1 cellular context compared by ENCODE assay signal in the genomic region with DNA sequence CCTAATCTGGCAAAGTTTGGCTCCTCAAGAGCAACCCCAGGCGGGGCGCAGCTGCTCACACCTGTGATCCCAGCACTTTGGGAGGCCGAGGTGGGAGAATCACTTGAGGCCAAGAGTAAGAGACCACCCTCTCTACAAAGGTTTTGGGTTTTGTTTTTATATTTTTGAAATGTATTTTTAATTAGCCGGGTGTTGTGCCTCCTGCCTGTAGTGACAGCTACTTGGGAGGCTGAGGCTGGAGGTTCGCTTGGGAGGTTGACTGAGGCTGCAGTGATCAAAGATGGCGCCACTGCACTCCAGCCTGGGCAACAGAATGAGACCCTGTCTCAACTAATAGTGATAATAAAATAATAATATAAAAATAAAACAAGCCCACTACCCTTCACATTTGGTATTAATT.
A peak's percentile ranks its signal among the peaks of the same experiment; 100 is the strongest.
TF ChIP-seq lines count a peak whose summit lies in the region.

No MANE protein-coding gene starts in this region.

TF ChIP-seq in HepG2, 621 proteins besides CTCF, POLR2A, EP300 and RAD21 (continued from another document and continues in another):
- TF ChIP-seq, protein P1, sequence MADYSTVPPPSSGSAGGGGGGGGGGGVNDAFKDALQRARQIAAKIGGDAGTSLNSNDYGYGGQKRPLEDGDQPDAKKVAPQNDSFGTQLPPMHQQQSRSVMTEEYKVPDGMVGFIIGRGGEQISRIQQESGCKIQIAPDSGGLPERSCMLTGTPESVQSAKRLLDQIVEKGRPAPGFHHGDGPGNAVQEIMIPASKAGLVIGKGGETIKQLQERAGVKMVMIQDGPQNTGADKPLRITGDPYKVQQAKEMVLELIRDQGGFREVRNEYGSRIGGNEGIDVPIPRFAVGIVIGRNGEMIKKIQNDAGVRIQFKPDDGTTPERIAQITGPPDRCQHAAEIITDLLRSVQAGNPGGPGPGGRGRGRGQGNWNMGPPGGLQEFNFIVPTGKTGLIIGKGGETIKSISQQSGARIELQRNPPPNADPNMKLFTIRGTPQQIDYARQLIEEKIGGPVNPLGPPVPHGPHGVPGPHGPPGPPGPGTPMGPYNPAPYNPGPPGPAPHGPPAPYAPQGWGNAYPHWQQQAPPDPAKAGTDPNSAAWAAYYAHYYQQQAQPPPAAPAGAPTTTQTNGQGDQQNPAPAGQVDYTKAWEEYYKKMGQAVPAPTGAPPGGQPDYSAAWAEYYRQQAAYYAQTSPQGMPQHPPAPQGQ (CRISPR knock-in tag; IDR thresholded peaks at IDR 0.05; ENCODE audit: borderline replicate concordance), result no peak
- TF ChIP-seq, protein P2, sequence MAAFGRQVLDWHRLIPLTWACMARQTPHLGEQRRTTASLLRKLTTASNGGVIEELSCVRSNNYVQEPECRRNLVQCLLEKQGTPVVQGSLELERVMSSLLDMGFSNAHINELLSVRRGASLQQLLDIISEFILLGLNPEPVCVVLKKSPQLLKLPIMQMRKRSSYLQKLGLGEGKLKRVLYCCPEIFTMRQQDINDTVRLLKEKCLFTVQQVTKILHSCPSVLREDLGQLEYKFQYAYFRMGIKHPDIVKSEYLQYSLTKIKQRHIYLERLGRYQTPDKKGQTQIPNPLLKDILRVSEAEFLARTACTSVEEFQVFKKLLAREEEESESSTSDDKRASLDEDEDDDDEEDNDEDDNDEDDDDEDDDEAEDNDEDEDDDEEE (CRISPR knock-in tag; IDR thresholded peaks at IDR 0.05), result 0 out of 2 replicates have a peak, but pooled peaks have one; percentile 2
- no peak for TF ChIP-seq GTF3A (CRISPR knock-in tag; conservative IDR thresholded peaks at IDR 0.05)
- TF ChIP-seq, protein P3, sequence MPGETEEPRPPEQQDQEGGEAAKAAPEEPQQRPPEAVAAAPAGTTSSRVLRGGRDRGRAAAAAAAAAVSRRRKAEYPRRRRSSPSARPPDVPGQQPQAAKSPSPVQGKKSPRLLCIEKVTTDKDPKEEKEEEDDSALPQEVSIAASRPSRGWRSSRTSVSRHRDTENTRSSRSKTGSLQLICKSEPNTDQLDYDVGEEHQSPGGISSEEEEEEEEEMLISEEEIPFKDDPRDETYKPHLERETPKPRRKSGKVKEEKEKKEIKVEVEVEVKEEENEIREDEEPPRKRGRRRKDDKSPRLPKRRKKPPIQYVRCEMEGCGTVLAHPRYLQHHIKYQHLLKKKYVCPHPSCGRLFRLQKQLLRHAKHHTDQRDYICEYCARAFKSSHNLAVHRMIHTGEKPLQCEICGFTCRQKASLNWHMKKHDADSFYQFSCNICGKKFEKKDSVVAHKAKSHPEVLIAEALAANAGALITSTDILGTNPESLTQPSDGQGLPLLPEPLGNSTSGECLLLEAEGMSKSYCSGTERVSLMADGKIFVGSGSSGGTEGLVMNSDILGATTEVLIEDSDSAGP (CRISPR knock-in tag; IDR thresholded peaks at IDR 0.05; ENCODE audit: borderline replicate concordance), result no peak
- TF ChIP-seq GLI4 (CRISPR knock-in tag; IDR thresholded peaks at IDR 0.05; ENCODE audit: borderline replicate concordance), result no peak
- TF ChIP-seq NKX3-1 (CRISPR knock-in tag; IDR thresholded peaks at IDR 0.05), result no peak
- no peak for TF ChIP-seq SP5 (CRISPR knock-in tag; IDR thresholded peaks at IDR 0.05; ENCODE audit: borderline replicate concordance, low read depth)
- TF ChIP-seq ZNF317 (CRISPR knock-in tag; IDR thresholded peaks at IDR 0.05), result no peak
- peak; percentile 44; the same call in 1 of the 2 replicates for TF ChIP-seq ZMYM3 (CRISPR knock-in tag; IDR thresholded peaks at IDR 0.05)
- TF ChIP-seq ZNF232 (CRISPR knock-in tag; IDR thresholded peaks at IDR 0.05; ENCODE audit: borderline replicate concordance), result no peak
- TF ChIP-seq MYC (CRISPR knock-in tag; IDR thresholded peaks at IDR 0.05; ENCODE audit: borderline replicate concordance), result no peak
- no peak for TF ChIP-seq ZNF496 (CRISPR knock-in tag; IDR thresholded peaks at IDR 0.05; ENCODE audit: insufficient replicate concordance)
- peak; percentile 3; the same call in 1 of the 2 replicates for TF ChIP-seq ERF (CRISPR knock-in tag; IDR thresholded peaks at IDR 0.05)
- no peak for TF ChIP-seq GABPA (IDR thresholded peaks at IDR 0.05; ENCODE audit: low read depth, low read length)
- no peak for TF ChIP-seq GABPA (CRISPR knock-in tag; IDR thresholded peaks at IDR 0.05; ENCODE audit: low read depth)
- no peak for TF ChIP-seq SAFB2 (CRISPR knock-in tag; IDR thresholded peaks at IDR 0.05; ENCODE audit: borderline replicate concordance, low read depth)
- no peak for TF ChIP-seq JUND (CRISPR knock-in tag; IDR thresholded peaks at IDR 0.05)
- no peak for TF ChIP-seq ZNF543 (CRISPR knock-in tag; IDR thresholded peaks at IDR 0.05)
- peak; percentile 80; the same call in 1 of the 2 replicates for TF ChIP-seq ARID2 (CRISPR knock-in tag; IDR thresholded peaks at IDR 0.05; ENCODE audit: borderline replicate concordance)
- no peak for TF ChIP-seq HNRNPUL1 (IDR thresholded peaks at IDR 0.05; ENCODE audit: low read depth, low read length)
- TF ChIP-seq, protein P4, sequence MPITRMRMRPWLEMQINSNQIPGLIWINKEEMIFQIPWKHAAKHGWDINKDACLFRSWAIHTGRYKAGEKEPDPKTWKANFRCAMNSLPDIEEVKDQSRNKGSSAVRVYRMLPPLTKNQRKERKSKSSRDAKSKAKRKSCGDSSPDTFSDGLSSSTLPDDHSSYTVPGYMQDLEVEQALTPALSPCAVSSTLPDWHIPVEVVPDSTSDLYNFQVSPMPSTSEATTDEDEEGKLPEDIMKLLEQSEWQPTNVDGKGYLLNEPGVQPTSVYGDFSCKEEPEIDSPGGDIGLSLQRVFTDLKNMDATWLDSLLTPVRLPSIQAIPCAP (CRISPR knock-in tag; IDR thresholded peaks at IDR 0.05; ENCODE audit: low read depth), result no peak
- no peak for TF ChIP-seq ZNF713 (CRISPR knock-in tag; IDR thresholded peaks at IDR 0.05)
- no peak for TF ChIP-seq ZNF800 (CRISPR knock-in tag; IDR thresholded peaks at IDR 0.05)
- no peak for TF ChIP-seq ZBTB3 (CRISPR knock-in tag; IDR thresholded peaks at IDR 0.05; ENCODE audit: borderline replicate concordance, low read depth)
- TF ChIP-seq PHF21A (CRISPR knock-in tag; IDR thresholded peaks at IDR 0.05), result peak; percentile 36; the same call in 1 of the 2 replicates
- TF ChIP-seq, protein P5, sequence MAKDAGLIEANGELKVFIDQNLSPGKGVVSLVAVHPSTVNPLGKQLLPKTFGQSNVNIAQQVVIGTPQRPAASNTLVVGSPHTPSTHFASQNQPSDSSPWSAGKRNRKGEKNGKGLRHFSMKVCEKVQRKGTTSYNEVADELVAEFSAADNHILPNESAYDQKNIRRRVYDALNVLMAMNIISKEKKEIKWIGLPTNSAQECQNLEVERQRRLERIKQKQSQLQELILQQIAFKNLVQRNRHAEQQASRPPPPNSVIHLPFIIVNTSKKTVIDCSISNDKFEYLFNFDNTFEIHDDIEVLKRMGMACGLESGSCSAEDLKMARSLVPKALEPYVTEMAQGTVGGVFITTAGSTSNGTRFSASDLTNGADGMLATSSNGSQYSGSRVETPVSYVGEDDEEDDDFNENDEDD (CRISPR knock-in tag; IDR thresholded peaks at IDR 0.05; ENCODE audit: borderline replicate concordance), result no peak
- TF ChIP-seq ZNF639 (CRISPR knock-in tag; conservative IDR thresholded peaks at IDR 0.05), result 0 out of 2 replicates have a peak, but pooled peaks have one; percentile 23
- no peak for TF ChIP-seq RBAK (CRISPR knock-in tag; IDR thresholded peaks at IDR 0.05)
- no peak for TF ChIP-seq MAX (IDR thresholded peaks at IDR 0.05)
- no peak for TF ChIP-seq TEAD3 (CRISPR knock-in tag; optimal IDR thresholded peaks at IDR 0.05; ENCODE audit: borderline replicate concordance)
- 0 out of 2 replicates have a peak, but pooled peaks have one; percentile 34 for TF ChIP-seq ZNF253 (CRISPR knock-in tag; IDR thresholded peaks at IDR 0.05; ENCODE audit: borderline replicate concordance)
- no peak for TF ChIP-seq BRCA1 (CRISPR knock-in tag; IDR thresholded peaks at IDR 0.05)
- TF ChIP-seq HOXD1 (CRISPR knock-in tag; IDR thresholded peaks at IDR 0.05), result no peak
- TF ChIP-seq ZNF326 (CRISPR knock-in tag; IDR thresholded peaks at IDR 0.05; ENCODE audit: borderline replicate concordance), result no peak
- TF ChIP-seq NPAS2 (CRISPR knock-in tag; IDR thresholded peaks at IDR 0.05; ENCODE audit: borderline replicate concordance), result no peak
- TF ChIP-seq NR3C1 (CRISPR knock-in tag; IDR thresholded peaks at IDR 0.05), result no peak
- no peak for TF ChIP-seq LCORL (IDR thresholded peaks at IDR 0.05)
- TF ChIP-seq LCORL (CRISPR knock-in tag; IDR thresholded peaks at IDR 0.05), result no peak
- TF ChIP-seq NFKB2 (CRISPR knock-in tag; IDR thresholded peaks at IDR 0.05; ENCODE audit: borderline replicate concordance), result no peak
- TF ChIP-seq ZNF280D (CRISPR knock-in tag; IDR thresholded peaks at IDR 0.05), result 0 out of 2 replicates have a peak, but pooled peaks have one; percentile 4
- no peak for TF ChIP-seq ZSCAN22 (CRISPR knock-in tag; IDR thresholded peaks at IDR 0.05)
- TF ChIP-seq PATZ1 (CRISPR knock-in tag; IDR thresholded peaks at IDR 0.05), result no peak
- peak; percentile 6; the same call in 1 of the 2 replicates for TF ChIP-seq ZNF768 (CRISPR knock-in tag; IDR thresholded peaks at IDR 0.05)
- TF ChIP-seq SALL1 (CRISPR knock-in tag; IDR thresholded peaks at IDR 0.05), result no peak
